16 cellular contexts compared by ENCODE assay signal in the genomic region with DNA sequence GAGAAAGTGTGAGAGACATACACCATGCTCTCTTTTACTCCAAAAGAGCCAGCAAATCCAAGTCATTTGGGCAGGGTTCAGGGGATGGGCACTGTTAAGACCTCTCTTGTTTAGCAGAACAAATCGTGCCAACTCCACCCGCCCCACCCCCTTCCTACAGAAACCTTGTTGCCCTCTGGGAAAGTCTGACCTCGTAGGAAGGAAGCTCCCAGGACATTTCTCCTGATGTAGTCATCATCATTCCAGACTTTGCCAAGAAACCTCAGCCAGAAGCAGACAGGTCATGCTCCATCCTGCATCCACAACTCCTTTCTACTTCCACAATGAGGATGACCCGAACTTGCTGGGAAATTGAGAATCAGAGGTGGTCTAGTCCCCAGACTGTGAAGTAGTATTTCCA. TPM values are rescaled to one million over a fixed set of nuclear protein-coding genes. Genes with fewer than 3 reads are reported as not detected.
DNase-seq lines count a peak whose midpoint lies in the region; FAIRE-seq and TF ChIP-seq lines count a peak whose summit lies in the region.
"Had no signal": no experiment of that assay in that cellular context is flagged by ENCODE, and none has a peak within 500 bp of the region (broad histone marks: within the 10 kb centered on the region; RNA-seq: fewer than 3 reads in every experiment).

No MANE protein-coding gene starts in this region.

- TF ChIP-seq CTCF in keratinocyte (optimal IDR thresholded peaks at IDR 0.05 in 1 of 3, IDR thresholded peaks at IDR 0.05 in 1 of 3, conservative IDR thresholded peaks at IDR 0.05 in 1 of 3; ENCODE audit: extremely low read depth in 1 of 3, insufficient read depth in 2 of 3, low read length in 3 of 3) (no peak), glutamatergic neuron (IDR thresholded peaks at IDR 0.05; ENCODE audit: partially characterized antibody, unreplicated experiment) (no peak)

- peaks cover 54% of the 10 kb centered on the region for H3K4me1 ChIP-seq in keratinocyte (ENCODE audit: control insufficient read depth, extremely low read depth, insufficient read depth, low read length)

- peak overlapping the region; percentile 45 for H3K4me2 ChIP-seq in keratinocyte (ENCODE audit: control insufficient read depth, extremely low read depth, insufficient read depth, low read depth, low read length)

- CTCF ChIA-PET in activated naive CD4-positive, alpha-beta T cell treated with anti-CD3 and anti-CD28 coated beads, Interleukin-2, amount 10 ng/mL, durations not matched to agents 7 days and 5 days (lab: Charles Lee): interaction anchor here (0.9 to 1.2 kb wide), 2 partner anchors 9 to 31 kb away, joined by 3 to 4 read pairs; no protein-coding TSS in a partner anchor

- H3K36me3 Mint-ChIP-seq in glutamatergic neuron (ENCODE audit: unreplicated experiment): no peaks in the 10 kb centered on the region
- no peaks in the 10 kb centered on the region for H3K36me3 Mint-ChIP-seq in activated naive CD4-positive, alpha-beta T cell treated with anti-CD3 and anti-CD28 coated beads, Interleukin-2, amount 10 ng/mL, durations not matched to agents 7 days and 5 days
- H3K36me3 Mint-ChIP-seq: IgD-negative memory B cell had no signal

- H3K9me1 ChIP-seq in keratinocyte (ENCODE audit: control insufficient read depth, extremely low read depth, insufficient read depth, low read length): no peaks in the 10 kb centered on the region

- FAIRE-seq in HTR-8/SVneo (lab: Jason Lieb, UNC): peak; percentile 58
- FAIRE-seq in keratinocyte (lab: Jason Lieb, UNC): peak; percentile 91
- FAIRE-seq: TTC549 had no signal

- no peak overlapping the region for H2AFZ ChIP-seq in keratinocyte (ENCODE audit: control insufficient read depth, low read length)

- dilution Hi-C loops in keratinocyte (cut with MboI; ENCODE audit: extremely low pct_ligation_motif_present, low sequenced_read_pairs): no loop called here

- H3K4me3 Mint-ChIP-seq in glutamatergic neuron (ENCODE audit: unreplicated experiment): no peak overlapping the region
- no peak overlapping the region for H3K4me3 Mint-ChIP-seq in activated naive CD4-positive, alpha-beta T cell treated with anti-CD3 and anti-CD28 coated beads, Interleukin-2, amount 10 ng/mL, durations not matched to agents 7 days and 5 days

- H3K9ac ChIP-seq in keratinocyte (ENCODE audit: control insufficient read depth, extremely low read depth, insufficient read depth, low read length): peak overlapping the region; percentile 45

- peaks cover 8% of the 10 kb centered on the region for H3K27me3 Mint-ChIP-seq in glutamatergic neuron (ENCODE audit: unreplicated experiment)
- peaks cover 62% of the 10 kb centered on the region for H3K27me3 Mint-ChIP-seq in activated naive CD4-positive, alpha-beta T cell treated with anti-CD3 and anti-CD28 coated beads, Interleukin-2, amount 10 ng/mL, durations not matched to agents 7 days and 5 days

- H3K9me3 Mint-ChIP-seq in glutamatergic neuron (ENCODE audit: unreplicated experiment): peaks cover 2% of the 10 kb centered on the region
- H3K9me3 Mint-ChIP-seq in activated naive CD4-positive, alpha-beta T cell treated with anti-CD3 and anti-CD28 coated beads, Interleukin-2, amount 10 ng/mL, durations not matched to agents 7 days and 5 days: no peaks in the 10 kb centered on the region
- H3K9me3 Mint-ChIP-seq: IgD-negative memory B cell had no signal

- peak overlapping the region in 1 of 3 experiments; percentile 6 for H3K4me3 ChIP-seq in keratinocyte (ENCODE audit: control insufficient read depth in 2 of 3, extremely low read depth in 1 of 3, insufficient read depth in 2 of 3, low read depth in 1 of 3, low read length in 3 of 3)
- H3K4me3 ChIP-seq: left ventricle myocardium inferior had no signal

- H3K27ac ChIP-seq in keratinocyte (ENCODE audit: control insufficient read depth, insufficient read depth, low read length): peak overlapping the region; percentile 69
- H3K27ac ChIP-seq: left ventricle myocardium inferior, neutrophil had no signal

- no peaks in the 10 kb centered on the region for H3K9me3 ChIP-seq in keratinocyte (ENCODE audit: control insufficient read depth, low read depth, low read length)
- H3K9me3 ChIP-seq: left ventricle myocardium inferior, neutrophil had no signal

- no peaks in the 10 kb centered on the region for H3K79me2 ChIP-seq in keratinocyte (ENCODE audit: control insufficient read depth, insufficient read depth, low read length)

- no peaks in the 10 kb centered on the region for H4K20me1 ChIP-seq in keratinocyte (ENCODE audit: control insufficient read depth, extremely low read depth, insufficient read depth, low read length)

- DNase-seq in AG08396 (ENCODE audit: low spot score) (peak; percentile 42), HTR-8/SVneo (ENCODE audit: insufficient read length, low spot score) (peak; percentile 66), astrocyte of the hippocampus (ENCODE audit: low read depth, low spot score) (peak; percentile 56), keratinocyte (ENCODE audit: low read depth, low spot score) (peak; percentile 59), glutamatergic neuron (no peak), iPS-NIHi7 (ENCODE audit: extremely low spot score) (no peak)
- DNase-seq in activated naive CD4-positive, alpha-beta T cell treated with anti-CD3 and anti-CD28 coated beads, Interleukin-2, amount 10 ng/mL, durations not matched to agents 7 days and 5 days: no peak
- no peak for DNase-seq in activated CD8-positive, alpha-beta memory T cell treated with anti-CD3 and anti-CD28 coated beads, Interleukin-2, amount 50 U/mL, for 48 hours
- DNase-seq: activated T-cell treated with anti-CD3 and anti-CD28 coated beads for 4 hours; aorta; GF-D8; left ventricle myocardium inferior; stimulated activated CD4-positive, alpha-beta T cell treated with anti-CD3 and anti-CD28 coated beads, Interleukin-4, amount 100 ng/mL, for 24 hours had no signal

- no peak overlapping the region for H3K27ac Mint-ChIP-seq in glutamatergic neuron (ENCODE audit: unreplicated experiment)
- no peak overlapping the region for H3K27ac Mint-ChIP-seq in activated naive CD4-positive, alpha-beta T cell treated with anti-CD3 and anti-CD28 coated beads, Interleukin-2, amount 10 ng/mL, durations not matched to agents 7 days and 5 days
- H3K27ac Mint-ChIP-seq: IgD-negative memory B cell had no signal

- peaks cover 11% of the 10 kb centered on the region for H3K4me1 Mint-ChIP-seq in glutamatergic neuron (ENCODE audit: low read depth, unreplicated experiment)
- peaks cover 13% of the 10 kb centered on the region for H3K4me1 Mint-ChIP-seq in activated naive CD4-positive, alpha-beta T cell treated with anti-CD3 and anti-CD28 coated beads, Interleukin-2, amount 10 ng/mL, durations not matched to agents 7 days and 5 days

- H3K27me3 ChIP-seq in keratinocyte (ENCODE audit: control insufficient read depth, extremely low read depth, insufficient read depth, low read length): no peaks in the 10 kb centered on the region

- H3K36me3 ChIP-seq in keratinocyte (ENCODE audit: control insufficient read depth in 2 of 2, extremely low read depth in 1 of 2, insufficient read depth in 2 of 2, low read length in 2 of 2): no peaks in the 10 kb centered on the region
- H3K36me3 ChIP-seq: left ventricle myocardium inferior, neutrophil had no signal

RNA-seq across cellular contexts. Expression of gene UBE2T, which starts 57.7 kb away (rescaled TPM):
- polyA plus RNA-seq in keratinocyte: 32.3 to 71.7 TPM (median 53.9 TPM) in 3 replicates
- 3.0 TPM for polyA plus RNA-seq in keratinocyte (2011; ENCODE audit: low read depth)
- polyA plus RNA-seq in keratinocyte (2011; cell fraction: cytosol; rRNA removed): 27.4 and 56.1 TPM in 2 replicates
- polyA plus RNA-seq in keratinocyte (2011; cell fraction: nucleus; rRNA removed): 25.8 and 27.3 TPM in 2 replicates
- 6.3 and 32.0 TPM in 2 replicates for polyA plus RNA-seq in keratinocyte (2012; ENCODE audit: low replicate concordance)
- 10.8 to 23.1 TPM (median 13.5 TPM) in 3 replicates for polyA minus RNA-seq in keratinocyte
- polyA minus RNA-seq in keratinocyte (2011; cell fraction: cytosol; rRNA and poly(A)+ RNA removed): 13.2 TPM
- 3.7 and 6.7 TPM in 2 replicates for polyA minus RNA-seq in keratinocyte (2011; cell fraction: nucleus; rRNA and poly(A)+ RNA removed)
- 20.8 TPM for total RNA-seq in glutamatergic neuron (ENCODE audit: unreplicated experiment)

Comparison
In these comparisons a context has a peak if more than half of its experiments do, and no peak if none do; other contexts are left out.
1. DNase-seq: peak in AG08396 (single experiment), HTR-8/SVneo (single experiment), astrocyte of the hippocampus (single experiment) and keratinocyte (single experiment); none in glutamatergic neuron (single experiment), iPS-NIHi7 (single experiment), activated naive CD4-positive, alpha-beta T cell treated with anti-CD3 and anti-CD28 coated beads, Interleukin-2, amount 10 ng/mL, durations not matched to agents 7 days and 5 days (single experiment) and activated CD8-positive, alpha-beta memory T cell treated with anti-CD3 and anti-CD28 coated beads, Interleukin-2, amount 50 U/mL, for 48 hours (single experiment).